In the genomic region with DNA sequence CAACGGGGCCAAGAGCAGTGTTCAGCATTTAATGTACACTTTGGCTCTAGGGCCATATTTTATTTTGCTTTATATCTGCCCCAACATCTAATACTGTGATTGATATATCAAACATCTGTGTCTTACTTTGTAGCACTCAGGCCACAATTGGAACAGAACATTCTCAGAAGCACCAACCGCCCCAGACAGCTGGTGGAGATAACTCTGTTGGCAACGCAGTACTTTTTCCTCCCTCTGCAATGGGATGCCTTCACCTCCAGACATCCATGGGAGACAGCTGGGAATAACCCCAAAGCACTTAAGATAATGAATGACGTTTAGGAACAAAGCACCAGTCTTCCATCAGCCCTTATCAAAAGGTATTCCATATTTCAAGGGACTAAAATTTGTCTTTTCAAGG, we compare ENCODE assay signal across 16 cellular contexts. TPM values are rescaled to one million over a fixed set of nuclear protein-coding genes. Genes with fewer than 3 reads are reported as not detected.
DNase-seq lines count a peak whose midpoint lies in the region; ATAC-seq and TF ChIP-seq lines count a peak whose summit lies in the region.
"Had no signal": no experiment of that assay in that cellular context is flagged by ENCODE, and none has a peak within 500 bp of the region (broad histone marks: within the 10 kb centered on the region; RNA-seq: fewer than 3 reads in every experiment).

No MANE protein-coding gene starts in this region.

- intact Hi-C loops in activated CD8-positive, alpha-beta T cell treated with anti-CD3 and anti-CD28 coated beads for 36 hours (cut with micrococcal nuclease), result loop anchor here (5.0 kb wide), 1 partner anchor 35 kb away; no protein-coding TSS in a partner anchor
- intact Hi-C loops in right cardiac atrium (cut with DNase I), result no loop called here

- no peak overlapping the region for H3K4me3 ChIP-seq in right cardiac atrium (ENCODE audit: low read length)
- H3K4me3 ChIP-seq: left lung had no signal

- H3K4me3 Mint-ChIP-seq in activated T-cell treated with anti-CD3 and anti-CD28 coated beads, Interleukin-2, amount 50 U/mL, for 4 hours, result peak overlapping the region; percentile 56
- peak overlapping the region; percentile 44 for H3K4me3 Mint-ChIP-seq in activated CD8-positive, alpha-beta T cell treated with anti-CD3 and anti-CD28 coated beads for 36 hours
- H3K4me3 Mint-ChIP-seq in stimulated activated naive CD8-positive, alpha-beta T cell treated with anti-CD3 and anti-CD28 coated beads, Interleukin-15, amount 100 ng/mL, for 72 hours, result peak overlapping the region; percentile 67 to 75

- no peak overlapping the region for H3K27ac ChIP-seq in right cardiac atrium (ENCODE audit: low read length)
- H3K27ac ChIP-seq: epithelial cell of prostate, left lung had no signal

- no peaks in the 10 kb centered on the region for H3K9me3 ChIP-seq in right cardiac atrium (ENCODE audit: control insufficient read depth, low read length)
- H3K9me3 ChIP-seq: left lung had no signal

- POLR2A ChIA-PET in activated CD8-positive, alpha-beta T cell treated with anti-CD3 and anti-CD28 coated beads for 36 hours (lab: Charles Lee), result interaction anchor here (0.8 to 2.1 kb wide), 5 partner anchors 8 to 56 kb away, joined by 4 to 12 read pairs (median 10); a partner anchor contains a TSS

- no peaks in the 10 kb centered on the region for H3K27me3 ChIP-seq in right cardiac atrium (ENCODE audit: control insufficient read depth, insufficient read depth)
- H3K27me3 ChIP-seq: left lung had no signal

- ATAC-seq in activated T-cell treated with anti-CD3 and anti-CD28 coated beads, Interleukin-2, amount 50 U/mL, for 4 hours, result no peak
- no peak for ATAC-seq in activated CD8-positive, alpha-beta T cell treated with anti-CD3 and anti-CD28 coated beads for 36 hours
- ATAC-seq in right cardiac atrium (peak; percentile 71 to 74), GM19463 (IDR thresholded peaks at IDR 0.05; ENCODE audit: unreplicated experiment) (no peak), HG03521 (IDR thresholded peaks at IDR 0.05; ENCODE audit: unreplicated experiment) (no peak), GM18870 (IDR thresholded peaks at IDR 0.05; ENCODE audit: unreplicated experiment) (no peak)
- no peak for ATAC-seq in stimulated activated naive CD8-positive, alpha-beta T cell treated with anti-CD3 and anti-CD28 coated beads, Interleukin-15, amount 100 ng/mL, for 72 hours
- ATAC-seq: left lung had no signal

- H3K4me1 ChIP-seq in right cardiac atrium (ENCODE audit: control insufficient read depth, insufficient read depth, low read length), result peaks cover 10% of the 10 kb centered on the region

- H3K4me1 Mint-ChIP-seq in activated T-cell treated with anti-CD3 and anti-CD28 coated beads, Interleukin-2, amount 50 U/mL, for 4 hours (ENCODE audit: low read depth), result peaks cover 94% of the 10 kb centered on the region
- peaks cover 92% of the 10 kb centered on the region for H3K4me1 Mint-ChIP-seq in activated CD8-positive, alpha-beta T cell treated with anti-CD3 and anti-CD28 coated beads for 36 hours (ENCODE audit: low read depth)
- H3K4me1 Mint-ChIP-seq in stimulated activated naive CD8-positive, alpha-beta T cell treated with anti-CD3 and anti-CD28 coated beads, Interleukin-15, amount 100 ng/mL, for 72 hours, result peaks cover 99% of the 10 kb centered on the region

- TF ChIP-seq CTCF in activated CD8-positive, alpha-beta T cell treated with anti-CD3 and anti-CD28 coated beads for 36 hours (IDR thresholded peaks at IDR 0.05), result no peak

- 41% methylated on average over 4 of the region's 4 CpGs for WGBS in right cardiac atrium

- no peak for DNase-seq in activated T-cell treated with anti-CD3 and anti-CD28 coated beads, Interleukin-2, amount 50 U/mL, for 4 hours
- DNase-seq in activated T-cell treated with anti-CD3 and anti-CD28 coated beads for 4 hours (no peak), right cardiac atrium (no peak)
- DNase-seq in activated CD8-positive, alpha-beta T cell treated with anti-CD3 and anti-CD28 coated beads for 36 hours, result no peak
- no peak for DNase-seq in stimulated activated naive CD8-positive, alpha-beta T cell treated with anti-CD3 and anti-CD28 coated beads, Interleukin-15, amount 100 ng/mL, for 72 hours
- DNase-seq: activated CD8-positive, alpha-beta memory T cell treated with anti-CD3 and anti-CD28 coated beads, Interleukin-2, amount 50 U/mL, for 48 hours; KBM-7; left lung; NCI-H1436 treated with DMSO at 0.1 percent for 48 hours; NCI-H526; occipital lobe; RPMI8226 had no signal

- CTCF ChIA-PET in activated CD8-positive, alpha-beta T cell treated with anti-CD3 and anti-CD28 coated beads for 36 hours (lab: Charles Lee), result interaction anchor here (0.8 to 4.0 kb wide), 7 partner anchors 12 to 72 kb away, joined by 3 to 22 read pairs (median 5); no protein-coding TSS in a partner anchor

- no peaks in the 10 kb centered on the region for H3K27me3 Mint-ChIP-seq in activated T-cell treated with anti-CD3 and anti-CD28 coated beads, Interleukin-2, amount 50 U/mL, for 4 hours (ENCODE audit: low read depth)
- no peaks in the 10 kb centered on the region for H3K27me3 Mint-ChIP-seq in activated CD8-positive, alpha-beta T cell treated with anti-CD3 and anti-CD28 coated beads for 36 hours
- H3K27me3 Mint-ChIP-seq in stimulated activated naive CD8-positive, alpha-beta T cell treated with anti-CD3 and anti-CD28 coated beads, Interleukin-15, amount 100 ng/mL, for 72 hours, result no peaks in the 10 kb centered on the region

- peaks cover 15% of the 10 kb centered on the region for H3K36me3 Mint-ChIP-seq in activated T-cell treated with anti-CD3 and anti-CD28 coated beads, Interleukin-2, amount 50 U/mL, for 4 hours (ENCODE audit: insufficient read depth)
- H3K36me3 Mint-ChIP-seq in activated CD8-positive, alpha-beta T cell treated with anti-CD3 and anti-CD28 coated beads for 36 hours (ENCODE audit: low read depth), result peaks cover 41% of the 10 kb centered on the region

- peak overlapping the region; percentile 99 for H3K27ac Mint-ChIP-seq in activated CD8-positive, alpha-beta T cell treated with anti-CD3 and anti-CD28 coated beads for 36 hours
- peak overlapping the region; percentile 85 to 96 for H3K27ac Mint-ChIP-seq in stimulated activated naive CD8-positive, alpha-beta T cell treated with anti-CD3 and anti-CD28 coated beads, Interleukin-15, amount 100 ng/mL, for 72 hours

- H3K9me3 Mint-ChIP-seq in activated T-cell treated with anti-CD3 and anti-CD28 coated beads, Interleukin-2, amount 50 U/mL, for 4 hours, result no peaks in the 10 kb centered on the region
- H3K9me3 Mint-ChIP-seq in activated CD8-positive, alpha-beta T cell treated with anti-CD3 and anti-CD28 coated beads for 36 hours, result no peaks in the 10 kb centered on the region
- H3K9me3 Mint-ChIP-seq in stimulated activated naive CD8-positive, alpha-beta T cell treated with anti-CD3 and anti-CD28 coated beads, Interleukin-15, amount 100 ng/mL, for 72 hours, result no peaks in the 10 kb centered on the region

RNA-seq across cellular contexts. Expression of a gene that starts 57.4 kb away (rescaled TPM):
- 10 to 100 TPM; 64.3 to 79.2 (median 78.1) TPM for total RNA-seq in activated T-cell treated with anti-CD3 and anti-CD28 coated beads, Interleukin-2, amount 50 U/mL, for 4 hours
- 100 to 1,000 TPM; 108 to 115 TPM for total RNA-seq in activated CD8-positive, alpha-beta T cell treated with anti-CD3 and anti-CD28 coated beads for 36 hours
- total RNA-seq in right cardiac atrium, result 10 to 100 TPM; 21.4 to 31.7 (median 24.5) TPM
- polyA plus RNA-seq in right cardiac atrium, result 10.1 TPM

Comparison
In these comparisons a context has a peak if more than half of its experiments do, and no peak if none do; other contexts are left out.
1. ATAC-seq: peak in right cardiac atrium (2 of 2); none in activated T-cell treated with anti-CD3 and anti-CD28 coated beads, Interleukin-2, amount 50 U/mL, for 4 hours (0 of 2), activated CD8-positive, alpha-beta T cell treated with anti-CD3 and anti-CD28 coated beads for 36 hours (single experiment), stimulated activated naive CD8-positive, alpha-beta T cell treated with anti-CD3 and anti-CD28 coated beads, Interleukin-15, amount 100 ng/mL, for 72 hours (single experiment), GM19463 (single experiment), HG03521 (single experiment) and GM18870 (single experiment).
2. Peak in every context shown above with its lines, with median percentiles within 50 percentile points of each other: H3K4me3 Mint-ChIP-seq.